Comparison of ENCODE assay signal across 9 cellular contexts in genomic region chr10:6140141-6140841, GRCh38. TPM values are rescaled to one million over a fixed set of nuclear protein-coding genes. Genes with fewer than 3 reads are reported as not detected.
DNase-seq lines count a peak whose midpoint lies in the region; ATAC-seq, FAIRE-seq and TF ChIP-seq lines count a peak whose summit lies in the region.
"Had no signal": no experiment of that assay in that cellular context is flagged by ENCODE, and none has a peak within 500 bp of the region (broad histone marks: within the 10 kb centered on the region; RNA-seq: fewer than 3 reads in every experiment).

No MANE protein-coding gene starts in this region.

- H3K27me3 Mint-ChIP-seq in activated CD4-positive, alpha-beta T cell treated with anti-CD3 and anti-CD28 coated beads, Interleukin-2, amount 10 ng/mL, durations not matched to agents 24 days and 14 days: peaks cover 1% of the 10 kb centered on the region
- H3K27me3 Mint-ChIP-seq in effector memory CD8-positive, alpha-beta T cell: peaks cover 7 to 16% of the 10 kb centered on the region in 2 donors

- H3K4me1 Mint-ChIP-seq in activated CD4-positive, alpha-beta T cell treated with anti-CD3 and anti-CD28 coated beads, Interleukin-2, amount 10 ng/mL, durations not matched to agents 24 days and 14 days: peaks cover 63% of the 10 kb centered on the region
- peaks cover 45 to 46% of the 10 kb centered on the region in 2 donors for H3K4me1 Mint-ChIP-seq in effector memory CD8-positive, alpha-beta T cell (ENCODE audit: low read depth in 2 of 2)

- intact Hi-C loops in activated CD4-positive, alpha-beta T cell treated with anti-CD3 and anti-CD28 coated beads, Interleukin-2, amount 10 ng/mL, durations not matched to agents 24 days and 14 days (cut with micrococcal nuclease): loop anchor here (2.0 to 5.0 kb wide), 2 partner anchors 47 to 81 kb away; no protein-coding TSS in a partner anchor
- intact Hi-C loops in HepG2 (cut with micrococcal nuclease; ENCODE audit: unreplicated experiment): no loop called here

- no peaks in the 10 kb centered on the region for H3K9me3 ChIP-seq in HepG2 (ENCODE audit: low read length)

- CTCF ChIA-PET in HepG2 (lab: Yijun Ruan, JAX; ENCODE audit: low intra/inter-chr PET ratio, low total read pairs): no interaction called here

- WGBS in HepG2 (ENCODE audit: low lambda C conversion rate): 85% methylated on average over 10 of the region's 28 CpGs

- no peak overlapping the region for H3K4me2 ChIP-seq in HepG2 (ENCODE audit: low read depth, low read length)

- H3K36me3 ChIP-seq in HepG2 (replicated peaks in 1 of 2; ENCODE audit: control insufficient read depth in 1 of 2, insufficient read depth in 2 of 2, low read length in 2 of 2): no peaks in the 10 kb centered on the region

- no TSS peak for BruUV-seq in HepG2 (replicated peaks; lab: Mats Ljungman, UMichigan)

- ATAC-seq in effector memory CD8-positive, alpha-beta T cell (replicated peaks): peak; percentile 18
- no peak for ATAC-seq in stimulated activated naive CD8-positive, alpha-beta T cell treated with anti-CD3 and anti-CD28 coated beads, Interleukin-15, Interleukin-2, amounts not matched to agents 100 U/mL and 50 U/mL, for 24 hours
- no peak for ATAC-seq in HG02588 (IDR thresholded peaks at IDR 0.05; ENCODE audit: unreplicated experiment)
- ATAC-seq in HepG2: no peak
- ATAC-seq: left lobe of liver had no signal

- no peak overlapping the region for H2AFZ ChIP-seq in HepG2 (ENCODE audit: low read length)

- no peak for TF ChIP-seq POLR2A in HepG2 (IDR thresholded peaks at IDR 0.05; ENCODE audit: insufficient read depth in 1 of 2, low read depth in 2 of 2, low read length in 2 of 2)

- H3K9me3 Mint-ChIP-seq in activated CD4-positive, alpha-beta T cell treated with anti-CD3 and anti-CD28 coated beads, Interleukin-2, amount 10 ng/mL, durations not matched to agents 24 days and 14 days: no peaks in the 10 kb centered on the region
- no peaks in the 10 kb centered on the region for H3K9me3 Mint-ChIP-seq in effector memory CD8-positive, alpha-beta T cell

- TF ChIP-seq CTCF in HepG2 (CRISPR knock-in tag; IDR thresholded peaks at IDR 0.05): no peak

- peaks cover 16% of the 10 kb centered on the region for H3K4me1 ChIP-seq in HepG2 (ENCODE audit: insufficient read depth, low read length)

- H3K4me3 Mint-ChIP-seq in activated CD4-positive, alpha-beta T cell treated with anti-CD3 and anti-CD28 coated beads, Interleukin-2, amount 10 ng/mL, durations not matched to agents 24 days and 14 days: peak overlapping the region; percentile 74
- H3K4me3 Mint-ChIP-seq in effector memory CD8-positive, alpha-beta T cell: peak overlapping the region; percentile 89 to 97

- in situ Hi-C loops in HepG2 (cut with HindIII; ENCODE audit: extremely low pct_ligation_motif_present, low pct_unique_long_range_greater_than_20kb): no loop called here

- peak overlapping the region; percentile 56 for H3K27ac Mint-ChIP-seq in activated CD4-positive, alpha-beta T cell treated with anti-CD3 and anti-CD28 coated beads, Interleukin-2, amount 10 ng/mL, durations not matched to agents 24 days and 14 days
- H3K27ac Mint-ChIP-seq in effector memory CD8-positive, alpha-beta T cell: peak overlapping the region; percentile 89

- no peaks in the 10 kb centered on the region; the same call in 1 of the 2 replicates for H4K20me1 ChIP-seq in HepG2 (ENCODE audit: insufficient read depth, low read length)

- DNase-seq in activated CD4-positive, alpha-beta T cell treated with anti-CD3 and anti-CD28 coated beads, Interleukin-2, amount 10 ng/mL, durations not matched to agents 24 days and 14 days: peak; percentile 86
- DNase-seq in activated CD4-positive, alpha-beta T cell treated with anti-CD3 and anti-CD28 coated beads for 1 hour: no peak
- DNase-seq in T-helper 1 cell: peak in 4 of 5 donors; percentile 31 to 59 (median 43)
- peak in 2 of 3 experiments; percentile 31 to 33 for DNase-seq in effector memory CD8-positive, alpha-beta T cell
- peak; percentile 58 for DNase-seq in stimulated activated naive CD8-positive, alpha-beta T cell treated with anti-CD3 and anti-CD28 coated beads, Interleukin-15, Interleukin-2, amounts not matched to agents 100 U/mL and 50 U/mL, for 24 hours
- DNase-seq in NCI-H1694 treated with DMSO at 0.1 percent for 48 hours (lab: John Stamatoyannopoulos, UW): no peak
- DNase-seq in HepG2 (ENCODE audit: low spot score): no peak

- no peak for FAIRE-seq in HepG2 (lab: Jason Lieb, UNC)

- no peak overlapping the region for H3K4me3 ChIP-seq in HepG2 (replicated peaks in 1 of 3; ENCODE audit: insufficient read depth in 1 of 3, low read depth in 2 of 3, low read length in 3 of 3)

- no peak for TF ChIP-seq RAD21 in HepG2 (CRISPR knock-in tag; IDR thresholded peaks at IDR 0.05)

- H3K36me3 Mint-ChIP-seq in activated CD4-positive, alpha-beta T cell treated with anti-CD3 and anti-CD28 coated beads, Interleukin-2, amount 10 ng/mL, durations not matched to agents 24 days and 14 days (ENCODE audit: low read depth): no peaks in the 10 kb centered on the region
- H3K36me3 Mint-ChIP-seq in effector memory CD8-positive, alpha-beta T cell (ENCODE audit: insufficient read depth): peaks cover 13% of the 10 kb centered on the region

- H3K9ac ChIP-seq in HepG2 (ENCODE audit: insufficient read depth, low read depth, low read length): no peak overlapping the region

- peaks cover 9 to 73% of the 10 kb centered on the region in 2 experiments; a peak in 3 of 5 replicates for H3K27me3 ChIP-seq in HepG2 (ENCODE audit: control insufficient read depth in 1 of 2, insufficient read depth in 2 of 2, low read length in 2 of 2)

- TF ChIP-seq EP300 in HepG2 (IDR thresholded peaks at IDR 0.05; ENCODE audit: low read depth in 2 of 2, low read length in 2 of 2) (no peak), HepG2 (CRISPR knock-in tag; IDR thresholded peaks at IDR 0.05; ENCODE audit: borderline replicate concordance) (no peak)

- POLR2A ChIA-PET in HepG2 (lab: Yijun Ruan, JAX): no interaction called here

- H3K27ac ChIP-seq in HepG2 (ENCODE audit: extremely low read length, insufficient read depth, low read length): no peak overlapping the region

- no peaks in the 10 kb centered on the region for H3K79me2 ChIP-seq in HepG2 (ENCODE audit: insufficient read depth, low read length)

TF ChIP-seq in HepG2, 621 proteins besides CTCF, POLR2A, EP300 and RAD21 (continues in another document):
- TF ChIP-seq SOX6 (IDR thresholded peaks at IDR 0.05): no peak
- TF ChIP-seq SOX6 (CRISPR knock-in tag; IDR thresholded peaks at IDR 0.05): no peak
- no peak for TF ChIP-seq ZFP37 (CRISPR knock-in tag; IDR thresholded peaks at IDR 0.05; ENCODE audit: borderline replicate concordance)
- no peak for TF ChIP-seq SMAD3 (CRISPR knock-in tag; IDR thresholded peaks at IDR 0.05)
- TF ChIP-seq ZNF512 (CRISPR knock-in tag; IDR thresholded peaks at IDR 0.05): no peak
- no peak for TF ChIP-seq ISL2 (CRISPR knock-in tag; IDR thresholded peaks at IDR 0.05)

RNA-seq across cellular contexts. Expression of gene RBM17, which starts 51.5 kb away (rescaled TPM):
- 258 and 262 TPM in 2 replicates for total RNA-seq in activated CD4-positive, alpha-beta T cell treated with anti-CD3 and anti-CD28 coated beads, Interleukin-2, amount 10 ng/mL, durations not matched to agents 24 days and 14 days
- total RNA-seq in HepG2 (2016; rRNA removed; fragmentation: Illumina TruSeq; extraction: Trizol): 63.3 and 77.5 TPM in 2 replicates
- total RNA-seq in HepG2 (2016; cell fraction: cytosol; rRNA removed; fragmentation: Illumina TruSeq; extraction: Trizol; ENCODE audit: low read depth): 28.7 and 33.2 TPM in 2 replicates
- total RNA-seq in HepG2 (2016; cell fraction: insoluble cytoplasmic fraction; rRNA removed; fragmentation: Illumina TruSeq; extraction: Trizol): 57.4 and 73.5 TPM in 2 replicates
- total RNA-seq in HepG2 (2016; cell fraction: membrane; rRNA removed; fragmentation: Illumina TruSeq; extraction: Trizol): 62.2 and 67.8 TPM in 2 replicates
- 64.2 and 72.7 TPM in 2 replicates for total RNA-seq in HepG2 (2016; cell fraction: nucleus; rRNA removed; fragmentation: Illumina TruSeq; extraction: Trizol)
- 26.6 and 30.7 TPM in 2 replicates for polyA plus RNA-seq in HepG2 (2011; rRNA removed)
- polyA plus RNA-seq in HepG2 (2011; cell fraction: cytosol; rRNA removed): 13.0 and 14.3 TPM in 2 replicates
- 71.7 and 86.3 TPM in 2 replicates for polyA plus RNA-seq in HepG2 (2011; cell fraction: nucleus; rRNA removed)
- 46.3 and 82.5 TPM in 2 replicates for polyA plus RNA-seq in HepG2 (2012)
- polyA plus RNA-seq in HepG2 (2016; cell fraction: cytosol; fragmentation: Illumina TruSeq; extraction: Trizol; ENCODE audit: low read depth): 55.3 and 78.7 TPM in 2 replicates
- 145 and 152 TPM in 2 replicates for polyA plus RNA-seq in HepG2 (2016; cell fraction: insoluble cytoplasmic fraction; fragmentation: Illumina TruSeq; extraction: Trizol; ENCODE audit: low read depth)
- 95.4 and 110 TPM in 2 replicates for polyA plus RNA-seq in HepG2 (2016; cell fraction: membrane; fragmentation: Illumina TruSeq; extraction: Trizol; ENCODE audit: low read depth)
- polyA plus RNA-seq in HepG2 (2016; cell fraction: nucleus; fragmentation: Illumina TruSeq; extraction: Trizol; ENCODE audit: insufficient read depth, low read depth): 232 and 242 TPM in 2 replicates
- 15.7 and 19.9 TPM in 2 replicates for polyA minus RNA-seq in HepG2 (2011; rRNA and poly(A)+ RNA removed; ENCODE audit: low replicate concordance)
- 7.2 and 7.9 TPM in 2 replicates for polyA minus RNA-seq in HepG2 (2011; cell fraction: cytosol; rRNA and poly(A)+ RNA removed)
- 48.2 and 50.1 TPM in 2 replicates for polyA minus RNA-seq in HepG2 (2011; cell fraction: nucleus; rRNA and poly(A)+ RNA removed)

Comparison
In these comparisons a context has a peak if more than half of its experiments do, and no peak if none do; other contexts are left out.
1. DNase-seq: peak in activated CD4-positive, alpha-beta T cell treated with anti-CD3 and anti-CD28 coated beads, Interleukin-2, amount 10 ng/mL, durations not matched to agents 24 days and 14 days (single experiment), T-helper 1 cell (4 of 5), effector memory CD8-positive, alpha-beta T cell (2 of 3) and stimulated activated naive CD8-positive, alpha-beta T cell treated with anti-CD3 and anti-CD28 coated beads, Interleukin-15, Interleukin-2, amounts not matched to agents 100 U/mL and 50 U/mL, for 24 hours (single experiment); none in activated CD4-positive, alpha-beta T cell treated with anti-CD3 and anti-CD28 coated beads for 1 hour (single experiment), NCI-H1694 treated with DMSO at 0.1 percent for 48 hours (single experiment) and HepG2 (single experiment).